In the genomic region with DNA sequence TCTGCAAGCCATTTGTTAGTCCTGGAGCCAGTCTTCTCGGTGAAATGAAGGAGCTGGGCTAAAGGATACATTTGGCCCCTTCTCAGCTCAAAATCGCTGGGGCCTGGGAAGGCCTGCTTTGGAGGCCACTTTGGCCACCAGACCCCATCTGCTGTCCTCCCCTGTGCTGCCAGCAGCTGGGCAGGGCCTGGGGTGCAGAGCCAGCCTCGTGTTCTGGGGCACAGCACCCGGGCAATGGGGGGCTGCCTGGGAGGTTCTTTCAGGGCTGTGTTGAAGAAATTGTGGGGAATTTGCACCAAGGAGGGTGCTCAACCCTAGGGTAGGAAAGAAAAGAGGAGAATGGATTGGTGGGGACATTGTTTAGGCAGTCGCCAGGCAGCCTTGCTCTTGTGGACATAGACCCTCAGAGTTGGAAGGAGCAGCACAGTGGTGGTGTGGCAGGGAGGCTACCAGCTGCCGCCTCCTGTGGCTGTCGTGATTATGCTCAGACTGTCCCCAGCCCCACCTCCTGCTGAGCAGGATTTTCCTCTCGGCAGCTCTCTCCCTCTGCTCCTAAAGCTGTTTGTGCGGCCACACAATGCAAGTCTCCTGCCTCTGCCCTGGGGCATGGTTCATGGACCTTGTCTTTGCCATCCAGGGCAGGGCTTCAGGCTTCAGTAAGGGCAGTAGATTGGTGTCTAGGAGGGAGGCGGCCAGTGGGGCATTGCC, we compare ENCODE assay signal across 14 cellular contexts.
A peak's percentile ranks its signal among the peaks of the same experiment; 100 is the strongest.
DNase-seq lines count a peak whose midpoint lies in the region; ATAC-seq and TF ChIP-seq lines count a peak whose summit lies in the region.
"Had no signal": no experiment of that assay in that cellular context is flagged by ENCODE, and none has a peak within 500 bp of the region (broad histone marks: within the 10 kb centered on the region; RNA-seq: fewer than 3 reads in every experiment).

No MANE protein-coding gene starts in this region.

- ATAC-seq in GM23338 (peak; percentile 67), gastrocnemius medialis (no peak)
- ATAC-seq: naive thymus-derived CD4-positive, alpha-beta T cell had no signal

- peak overlapping the region; percentile 14; the same call in 1 of the 2 replicates for H2AFZ ChIP-seq in GM23338
- H2AFZ ChIP-seq in trophoblast cell (ENCODE audit: insufficient read depth, low read length, poor library complexity) = no peak overlapping the region

- TF ChIP-seq CTCF in GM23338 (conservative IDR thresholded peaks at IDR 0.05; ENCODE audit: low read depth in 2 of 2) (no peak), gastrocnemius medialis (IDR thresholded peaks at IDR 0.05 in 4 of 5, conservative IDR thresholded peaks at IDR 0.05 in 1 of 5) (no peak)

- H2BK5ac ChIP-seq in trophoblast cell (ENCODE audit: low read depth, low read length, poor library complexity) = no peak overlapping the region

- H3K27me3 ChIP-seq in GM23338 (ENCODE audit: insufficient read depth) = no peaks in the 10 kb centered on the region
- no peaks in the 10 kb centered on the region for H3K27me3 ChIP-seq in trophoblast cell (ENCODE audit: insufficient read depth, low read length)
- no peaks in the 10 kb centered on the region for H3K27me3 ChIP-seq in gastrocnemius medialis
- H3K27me3 ChIP-seq: sigmoid colon had no signal

- H4K91ac ChIP-seq in trophoblast cell (ENCODE audit: low read depth, low read length) = no peak overlapping the region

- no peaks in the 10 kb centered on the region; the same call in 2 of the 3 replicates for H3K9me3 Mint-ChIP-seq in GM23338

- no peak overlapping the region for H4K12ac ChIP-seq in trophoblast cell (ENCODE audit: low read depth, low read length)

- no peaks in the 10 kb centered on the region for H3K36me3 ChIP-seq in GM23338 (ENCODE audit: insufficient read depth)
- H3K36me3 ChIP-seq in trophoblast cell (ENCODE audit: control insufficient read depth in 1 of 2, insufficient read depth in 2 of 2, low read length in 2 of 2) = no peaks in the 10 kb centered on the region
- no peaks in the 10 kb centered on the region for H3K36me3 ChIP-seq in gastrocnemius medialis
- H3K36me3 ChIP-seq: sigmoid colon had no signal

- H3F3A ChIP-seq in GM23338 (replicated peaks; ENCODE audit: low read depth) = no peaks in the 10 kb centered on the region

- H3K4me3 ChIP-seq in GM23338 (no peak overlapping the region), trophoblast cell (ENCODE audit: low read depth, low read length) (no peak overlapping the region), gastrocnemius medialis (no peak overlapping the region)
- H3K4me3 ChIP-seq: sigmoid colon had no signal

- no peaks in the 10 kb centered on the region for H3K9me3 ChIP-seq in trophoblast cell (ENCODE audit: insufficient read depth, low read depth, low read length)
- no peaks in the 10 kb centered on the region for H3K9me3 ChIP-seq in gastrocnemius medialis
- H3K9me3 ChIP-seq: sigmoid colon had no signal

- intact Hi-C loops in gastrocnemius medialis (cut with DNase I; ENCODE audit: low total_unique reads) = no loop called here

- H3K14ac ChIP-seq in trophoblast cell (ENCODE audit: low read length) = no peak overlapping the region

- no peaks in the 10 kb centered on the region for H4K20me1 ChIP-seq in GM23338 (replicated peaks; ENCODE audit: insufficient read depth)

- in situ Hi-C loops in gastrocnemius medialis (cut with MboI; ENCODE audit: low sequenced_read_pairs in 4 of 4) = no loop called here

- H3K27ac ChIP-seq in GM23338 (ENCODE audit: low read depth) (no peak overlapping the region), epithelial cell of prostate (peak overlapping the region; percentile 20), trophoblast cell (ENCODE audit: low read depth, low read length) (no peak overlapping the region), gastrocnemius medialis (no peak overlapping the region)

- H3K4ac ChIP-seq in trophoblast cell (ENCODE audit: low read depth, low read length) = no peak overlapping the region

- H2AK5ac ChIP-seq in trophoblast cell (ENCODE audit: low read length) = no peak overlapping the region

- no peak for TF ChIP-seq POLR2A in gastrocnemius medialis (IDR thresholded peaks at IDR 0.05)

- peaks cover 17% of the 10 kb centered on the region for H3K4me1 Mint-ChIP-seq in GM23338
- H3K4me1 Mint-ChIP-seq: CD4-positive, alpha-beta memory T cell had no signal

- no CpG with 5 or more reads among the region's 10 CpGs for WGBS in trophoblast cell (ENCODE audit: extremely low coverage, insufficient coverage, insufficient read length)

- DNase-seq in GM23338 (ENCODE audit: low spot score) (peak; percentile 59), NCI-H524 (lab: John Stamatoyannopoulos, UW) (peak; percentile 31 to 81), epithelial cell of prostate (ENCODE audit: low read depth, low spot score) (no peak), trophoblast cell (peak; percentile 65 to 79), EL (no peak), gastrocnemius medialis (no peak), NCI-H2029 treated with DMSO at 0.1 percent for 48 hours (lab: John Stamatoyannopoulos, UW) (no peak)
- DNase-seq in stimulated activated CD4-positive, alpha-beta T cell treated with anti-CD3 and anti-CD28 coated beads, Interleukin-15, amount 100 ng/mL, for 24 hours = no peak
- DNase-seq: activated naive CD8-positive, alpha-beta T cell treated with anti-CD3 and anti-CD28 coated beads, Interleukin-2, amount 10 ng/mL, durations not matched to agents 7 days and 5 days; CD4-positive, alpha-beta memory T cell; kidney glomerular epithelial cell; naive thymus-derived CD4-positive, alpha-beta T cell; NCI-H2171; sigmoid colon had no signal

- 0 out of 2 replicates have a peak overlapping the region, but pooled peaks have one; percentile 53 for H3K4me2 ChIP-seq in GM23338
- no peak overlapping the region for H3K4me2 ChIP-seq in trophoblast cell (ENCODE audit: low read length)

- H2BK12ac ChIP-seq in trophoblast cell (ENCODE audit: low read length) = no peak overlapping the region

- no peak overlapping the region for H3K18ac ChIP-seq in trophoblast cell (ENCODE audit: low read length)

- H3K36me3 Mint-ChIP-seq in GM23338 (ENCODE audit: low read depth) = no peaks in the 10 kb centered on the region
- H3K36me3 Mint-ChIP-seq: activated naive CD8-positive, alpha-beta T cell treated with anti-CD3 and anti-CD28 coated beads, Interleukin-2, amount 10 ng/mL, durations not matched to agents 7 days and 5 days; CD4-positive, alpha-beta memory T cell; naive thymus-derived CD4-positive, alpha-beta T cell had no signal

- H3K9me2 ChIP-seq in GM23338 (ENCODE audit: insufficient read depth) = no peaks in the 10 kb centered on the region

- no peak overlapping the region for H4K8ac ChIP-seq in trophoblast cell (ENCODE audit: low read depth, low read length)

- no peaks in the 10 kb centered on the region for H3K79me1 ChIP-seq in trophoblast cell (ENCODE audit: low read length)

- H3K4me1 ChIP-seq in GM23338 (ENCODE audit: insufficient read depth) (no peaks in the 10 kb centered on the region; the same call in 1 of the 2 replicates), trophoblast cell (ENCODE audit: control insufficient read depth in 1 of 2, insufficient read depth in 2 of 2, low read length in 2 of 2) (peaks cover 7 to 11% of the 10 kb centered on the region in 2 experiments), gastrocnemius medialis (peaks cover 4 to 9% of the 10 kb centered on the region in 2 donors)

- H3K9ac ChIP-seq in trophoblast cell (ENCODE audit: low read length) = no peak overlapping the region

- H3K23ac ChIP-seq in trophoblast cell (ENCODE audit: low read length) = no peak overlapping the region

- no peak overlapping the region for H3K4me3 Mint-ChIP-seq in GM23338
- H3K4me3 Mint-ChIP-seq: activated naive CD8-positive, alpha-beta T cell treated with anti-CD3 and anti-CD28 coated beads, Interleukin-2, amount 10 ng/mL, durations not matched to agents 7 days and 5 days; CD4-positive, alpha-beta memory T cell; naive thymus-derived CD4-positive, alpha-beta T cell had no signal

- H3K79me2 ChIP-seq in GM23338 (replicated peaks; ENCODE audit: insufficient read depth) (no peaks in the 10 kb centered on the region), trophoblast cell (ENCODE audit: control insufficient read depth, insufficient read depth, low read length, poor library complexity) (no peaks in the 10 kb centered on the region)

- H3K27ac Mint-ChIP-seq in GM23338 = no peak overlapping the region
- H3K27ac Mint-ChIP-seq: activated naive CD8-positive, alpha-beta T cell treated with anti-CD3 and anti-CD28 coated beads, Interleukin-2, amount 10 ng/mL, durations not matched to agents 7 days and 5 days; CD4-positive, alpha-beta memory T cell had no signal

- H3K27me3 Mint-ChIP-seq in GM23338 (ENCODE audit: insufficient read depth, low read depth, poor library complexity) = peaks cover 9% of the 10 kb centered on the region

- no peak overlapping the region for H2BK120ac ChIP-seq in trophoblast cell (ENCODE audit: insufficient read depth, low read length, poor library complexity)

TF ChIP-seq in GM23338, 12 proteins besides CTCF, POLR2A, EP300 and RAD21 (continues in another document):
- TF ChIP-seq POLR2AphosphoS5 (IDR thresholded peaks at IDR 0.05; ENCODE audit: low read depth) = no peak
- TF ChIP-seq CREB1 (CRISPR knock-in tag; IDR thresholded peaks at IDR 0.05; ENCODE audit: low read depth) = no peak
- TF ChIP-seq EZH2 (IDR thresholded peaks at IDR 0.05; ENCODE audit: low read depth, unreplicated experiment) = no peak
- TF ChIP-seq ZNF331 (CRISPR knock-in tag; IDR thresholded peaks at IDR 0.05; ENCODE audit: low read depth) = no peak
- no peak for TF ChIP-seq NANOG (IDR thresholded peaks at IDR 0.05; ENCODE audit: borderline replicate concordance)

Comparison
In these comparisons a context has a peak if more than half of its experiments do, and no peak if none do; other contexts are left out.
1. DNase-seq: peak in GM23338 (single experiment), NCI-H524 (2 of 2) and trophoblast cell (2 of 2); none in epithelial cell of prostate (single experiment), EL (single experiment), gastrocnemius medialis (0 of 2), NCI-H2029 treated with DMSO at 0.1 percent for 48 hours (single experiment) and stimulated activated CD4-positive, alpha-beta T cell treated with anti-CD3 and anti-CD28 coated beads, Interleukin-15, amount 100 ng/mL, for 24 hours (single experiment).